Comparison of ENCODE assay signal across 8 cellular contexts in genomic region chr6:97282238-97282725, GRCh38. TPM values are rescaled to one million over a fixed set of nuclear protein-coding genes. Genes with fewer than 3 reads are reported as not detected.
DNase-seq lines count a peak whose midpoint lies in the region; ATAC-seq and TF ChIP-seq lines count a peak whose summit lies in the region.

No MANE protein-coding gene starts in this region.

- TF ChIP-seq POLR2A in gastrocnemius medialis (IDR thresholded peaks at IDR 0.05): no peak

- DNase-seq in ACHN (peak; percentile 7), GM13976 (ENCODE audit: low spot score) (peak; percentile 26), right cardiac atrium (no peak), gastrocnemius medialis (no peak), HK-2 (ENCODE audit: unreplicated experiment) (no peak), substantia nigra (lab: John Stamatoyannopoulos, UW) (no peak)

- no peak overlapping the region for H3K27ac ChIP-seq in right cardiac atrium (ENCODE audit: low read length)
- peak overlapping the region in 2 of 4 donors; percentile 35 to 60 for H3K27ac ChIP-seq in gastrocnemius medialis
- no peak overlapping the region for H3K27ac ChIP-seq in substantia nigra (ENCODE audit: low read depth, low read length, poor library complexity, severe bottlenecking)

- TF ChIP-seq CTCF in GM13976 (IDR thresholded peaks at IDR 0.05; ENCODE audit: borderline replicate concordance, control extremely low read depth, extremely low read depth, insufficient read depth, missing control alignments) (no peak), WI38 (IDR thresholded peaks at IDR 0.05; ENCODE audit: low read depth, low read length) (no peak), gastrocnemius medialis (IDR thresholded peaks at IDR 0.05 in 4 of 5, conservative IDR thresholded peaks at IDR 0.05 in 1 of 5) (no peak)

- H3K36me3 ChIP-seq in gastrocnemius medialis: no peaks in the 10 kb centered on the region

- intact Hi-C loops in right cardiac atrium (cut with DNase I) (no loop called here), gastrocnemius medialis (cut with DNase I; ENCODE audit: low total_unique reads) (loop anchor here (5.0 kb wide), 2 partner anchors 385 to 1665 kb away; partner anchors contain the start of genes FBXL4 and NDUFAF4)

- H3K4me3 ChIP-seq in WI38 (ENCODE audit: low read depth, low read length) (peak overlapping the region; percentile 79), right cardiac atrium (ENCODE audit: low read length) (peak overlapping the region; percentile 60), gastrocnemius medialis (peak overlapping the region; percentile 71 to 99 (median 86))

- ATAC-seq in HG03103 (IDR thresholded peaks at IDR 0.05; ENCODE audit: low read depth, unreplicated experiment) (peak; percentile 2), right cardiac atrium (no peak), gastrocnemius medialis (no peak)

- H3K9me3 ChIP-seq in right cardiac atrium (ENCODE audit: control insufficient read depth, low read length) (no peaks in the 10 kb centered on the region), gastrocnemius medialis (no peaks in the 10 kb centered on the region)

- in situ Hi-C loops in ACHN (cut with HindIII; ENCODE audit: low pct_ligation_motif_present, low pct_unique_long_range_greater_than_20kb, low sequenced_read_pairs) (no loop called here), GM13976 (cut with MboI; ENCODE audit: low sequenced_read_pairs, unreplicated experiment) (no loop called here), gastrocnemius medialis (cut with MboI; ENCODE audit: low sequenced_read_pairs in 4 of 4) (no loop called here)

- WGBS in right cardiac atrium: 2% methylated on average over 13 of the region's 13 CpGs

- H3K27me3 ChIP-seq in right cardiac atrium (ENCODE audit: control insufficient read depth, insufficient read depth) (no peaks in the 10 kb centered on the region), gastrocnemius medialis (no peaks in the 10 kb centered on the region)

- H3K4me1 ChIP-seq in right cardiac atrium (ENCODE audit: control insufficient read depth, insufficient read depth, low read length) (no peaks in the 10 kb centered on the region), gastrocnemius medialis (peaks cover 3 to 11% of the 10 kb centered on the region in 2 donors)

RNA-seq across cellular contexts. Expression of gene MMS22L, which starts 0.7 kb away (rescaled TPM):
- total RNA-seq in right cardiac atrium: 1 to 10 TPM; 3.0 to 4.9 (median 4.0) TPM
- polyA plus RNA-seq in right cardiac atrium: 0.84 TPM
- 1 to 10 TPM in 3 of 4 donors, under 1 TPM in 1; 0.22 to 2.7 (median 2.3) TPM for total RNA-seq in gastrocnemius medialis

Comparison
In these comparisons a context has a peak if more than half of its experiments do, and no peak if none do; other contexts are left out.
1. DNase-seq: peak in ACHN (single experiment) and GM13976 (single experiment); none in right cardiac atrium (0 of 3), gastrocnemius medialis (0 of 2), HK-2 (single experiment) and substantia nigra (0 of 49).
2. Peak in every context shown above with its lines, with median percentiles within 50 percentile points of each other: H3K4me3 ChIP-seq.